9 cellular contexts compared by ENCODE assay signal in genomic region chr14:77279719-77280118, GRCh38. TPM values are rescaled to one million over a fixed set of nuclear protein-coding genes. Genes with fewer than 3 reads are reported as not detected.
"Had no signal": no experiment of that assay in that cellular context is flagged by ENCODE, and none has a peak within 500 bp of the region (broad histone marks: within the 10 kb centered on the region; RNA-seq: fewer than 3 reads in every experiment).

No MANE protein-coding gene starts in this region.

- H3K27ac Mint-ChIP-seq: GM23338, H9 had no signal

- FAIRE-seq: H1, H54, K562 had no signal

- H3K4me2 ChIP-seq: GM23338 had no signal

- ATAC-seq: K562 had no signal

- H2AFZ ChIP-seq: GM23338 had no signal

- H3K9me3 Mint-ChIP-seq: GM23338, H9 had no signal

- H3K4me3 ChIP-seq: GM23338, K562 had no signal

- DNase-seq: H9, HCEC 1CT, IMR-90, KG1 had no signal

- H3K4me3 Mint-ChIP-seq: GM23338, H9 had no signal

RNA-seq across cellular contexts. Expression of gene NGB, which starts 8.7 kb away (rescaled TPM):
- total RNA-seq: HT-29, IMR-90, K562 had no signal
- polyA plus RNA-seq: IMR-90, K562 had no signal
